ENCODE assay signal across 8 cellular contexts in the genomic region with DNA sequence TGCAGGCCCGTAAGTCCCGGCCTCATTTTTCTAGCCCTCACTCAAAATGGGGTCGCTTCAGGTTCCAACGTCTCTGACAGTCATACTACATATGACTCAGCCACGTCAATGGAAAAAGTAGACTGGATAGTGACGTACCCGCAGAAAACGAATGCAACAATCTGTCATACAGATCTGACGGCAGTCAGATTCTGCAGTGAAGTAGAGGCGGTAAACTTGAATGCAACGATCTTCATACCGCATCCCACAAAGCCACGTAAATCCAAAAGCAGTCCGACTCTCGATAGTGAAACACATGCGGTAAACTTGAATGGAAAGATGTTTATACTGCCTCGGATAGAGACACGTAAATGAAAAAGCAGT. TPM values are rescaled to one million over a fixed set of nuclear protein-coding genes. Genes with fewer than 3 reads are reported as not detected.
DNase-seq lines count a peak whose midpoint lies in the region; ATAC-seq and TF ChIP-seq lines count a peak whose summit lies in the region.

No MANE protein-coding gene starts in this region.

- H3K4me3 ChIP-seq in GM12875 (ENCODE audit: low read depth, low read length) (peak overlapping the region; percentile 57), endodermal cell (ENCODE audit: low read length) (peak overlapping the region; percentile 78)

- 35 to 44% methylated on average over 18 of the region's 18 CpGs for WGBS in endodermal cell (ENCODE audit: insufficient coverage in 1 of 2, insufficient read length in 1 of 2), 2 experiments

- DNase-seq in NCI-H82 (lab: John Stamatoyannopoulos, UW): peak; percentile 87
- peak; percentile 78 for DNase-seq in activated CD8-positive, alpha-beta memory T cell treated with anti-CD3 and anti-CD28 coated beads for 24 hours
- no peak for DNase-seq in endodermal cell
- peak; percentile 65 for DNase-seq in myocyte (ENCODE audit: low read depth)
- DNase-seq in stimulated activated naive CD8-positive, alpha-beta T cell treated with anti-CD3 and anti-CD28 coated beads, Interleukin-15, amount 100 ng/mL, for 72 hours: peak; percentile 84 to 89

- no peaks in the 10 kb centered on the region for H3K36me3 ChIP-seq in endodermal cell (ENCODE audit: control insufficient read depth, insufficient read depth, low read length)

- H3K27me3 Mint-ChIP-seq in endodermal cell (ENCODE audit: insufficient read depth): peaks cover 7% of the 10 kb centered on the region
- no peaks in the 10 kb centered on the region for H3K27me3 Mint-ChIP-seq in stimulated activated naive CD8-positive, alpha-beta T cell treated with anti-CD3 and anti-CD28 coated beads, Interleukin-15, amount 100 ng/mL, for 72 hours

- H3K4me3 Mint-ChIP-seq in endodermal cell: peak overlapping the region; percentile 50
- peak overlapping the region; percentile 78 to 84 for H3K4me3 Mint-ChIP-seq in stimulated activated naive CD8-positive, alpha-beta T cell treated with anti-CD3 and anti-CD28 coated beads, Interleukin-15, amount 100 ng/mL, for 72 hours

- peak overlapping the region; percentile 96 for H3K27ac Mint-ChIP-seq in endodermal cell
- H3K27ac Mint-ChIP-seq in stimulated activated naive CD8-positive, alpha-beta T cell treated with anti-CD3 and anti-CD28 coated beads, Interleukin-15, amount 100 ng/mL, for 72 hours: peak overlapping the region; percentile 100

- H3K36me3 Mint-ChIP-seq in endodermal cell (ENCODE audit: low read depth): peaks cover 33% of the 10 kb centered on the region

- ATAC-seq in HG02973 (IDR thresholded peaks at IDR 0.05; ENCODE audit: unreplicated experiment) (peak; percentile 33), GM18861 (IDR thresholded peaks at IDR 0.05; ENCODE audit: unreplicated experiment) (no peak)
- ATAC-seq in stimulated activated naive CD8-positive, alpha-beta T cell treated with anti-CD3 and anti-CD28 coated beads, Interleukin-15, amount 100 ng/mL, for 72 hours: peak; percentile 78

- no peaks in the 10 kb centered on the region for H3K27me3 ChIP-seq in endodermal cell (ENCODE audit: control insufficient read depth, insufficient read depth, low read length, poor library complexity, severe bottlenecking)

- H3K9me3 ChIP-seq in endodermal cell (ENCODE audit: control insufficient read depth, low read length): no peaks in the 10 kb centered on the region

- H3K27ac ChIP-seq in endodermal cell (ENCODE audit: low read depth, low read length): peak overlapping the region; percentile 100

- H3K4me1 ChIP-seq in endodermal cell (ENCODE audit: control insufficient read depth, insufficient read depth, low read length): no peaks in the 10 kb centered on the region

- H3K9me3 Mint-ChIP-seq in endodermal cell: peaks cover 25% of the 10 kb centered on the region
- H3K9me3 Mint-ChIP-seq in stimulated activated naive CD8-positive, alpha-beta T cell treated with anti-CD3 and anti-CD28 coated beads, Interleukin-15, amount 100 ng/mL, for 72 hours: no peaks in the 10 kb centered on the region

- peaks cover 16% of the 10 kb centered on the region for H3K4me1 Mint-ChIP-seq in endodermal cell
- peaks cover 59% of the 10 kb centered on the region for H3K4me1 Mint-ChIP-seq in stimulated activated naive CD8-positive, alpha-beta T cell treated with anti-CD3 and anti-CD28 coated beads, Interleukin-15, amount 100 ng/mL, for 72 hours

- H3K9ac ChIP-seq in endodermal cell (ENCODE audit: extremely low read depth, low read length, poor library complexity, severe bottlenecking): peak overlapping the region; percentile 36

- TF ChIP-seq CTCF in GM12875 (IDR thresholded peaks at IDR 0.05; ENCODE audit: borderline replicate concordance, insufficient read depth, low read depth, low read length) (no peak), endodermal cell (conservative IDR thresholded peaks at IDR 0.05) (no peak)

RNA-seq across cellular contexts. Expression of gene ARL4D, which starts 38.4 kb away (rescaled TPM):
- total RNA-seq in endodermal cell (100 to 1,000 TPM; 129 to 142 TPM), myocyte (54.6 and 70.4 TPM in 2 replicates)
- 47.0 TPM for polyA plus RNA-seq in endodermal cell (2013, experiment 1 of 2)
- polyA plus RNA-seq in endodermal cell (2013, experiment 2 of 2): 62.6 TPM
- polyA plus RNA-seq in myocyte (2012): 68.6 TPM
